ENCODE assay signal across 8 cellular contexts in genomic region chr15:63833246-63833696, GRCh38. TPM values are rescaled to one million over a fixed set of nuclear protein-coding genes. Genes with fewer than 3 reads are reported as not detected.
DNase-seq lines count a peak whose midpoint lies in the region; ATAC-seq and TF ChIP-seq lines count a peak whose summit lies in the region.

No MANE protein-coding gene starts in this region.

- peak; percentile 59 to 64 for ATAC-seq in activated T-cell treated with anti-CD3 and anti-CD28 coated beads, Interleukin-2, amount 50 U/mL, for 4 hours
- ATAC-seq in upper lobe of right lung = peak; percentile 73

- H3K9me3 Mint-ChIP-seq in activated T-cell treated with anti-CD3 and anti-CD28 coated beads, Interleukin-2, amount 50 U/mL, for 4 hours = no peaks in the 10 kb centered on the region
- H3K9me3 Mint-ChIP-seq in neural crest cell = no peaks in the 10 kb centered on the region

- peak overlapping the region; percentile 38 for H3K27ac Mint-ChIP-seq in neural crest cell (ENCODE audit: unreplicated experiment)

- TF ChIP-seq CTCF in fibroblast of lung (conservative IDR thresholded peaks at IDR 0.05 in 1 of 2, IDR thresholded peaks at IDR 0.05 in 1 of 2; ENCODE audit: low read depth in 1 of 2, low read length in 2 of 2) = no peak
- TF ChIP-seq CTCF in neural crest cell (conservative IDR thresholded peaks at IDR 0.05) = no peak
- no peak for TF ChIP-seq CTCF in upper lobe of right lung (IDR thresholded peaks at IDR 0.05)

- peak overlapping the region; percentile 92 for H3K4me3 Mint-ChIP-seq in activated T-cell treated with anti-CD3 and anti-CD28 coated beads, Interleukin-2, amount 50 U/mL, for 4 hours
- peak overlapping the region; percentile 98 for H3K4me3 Mint-ChIP-seq in neural crest cell

- H3K4me1 Mint-ChIP-seq in activated T-cell treated with anti-CD3 and anti-CD28 coated beads, Interleukin-2, amount 50 U/mL, for 4 hours (ENCODE audit: low read depth) = peaks cover 55% of the 10 kb centered on the region
- H3K4me1 Mint-ChIP-seq in neural crest cell = peaks cover 19% of the 10 kb centered on the region

- H4K20me1 ChIP-seq in fibroblast of lung (ENCODE audit: control insufficient read depth, extremely low read depth, insufficient read depth, low read length) = no peaks in the 10 kb centered on the region

- intact Hi-C loops in upper lobe of right lung (cut with DNase I) = no loop called here

- H3K27ac ChIP-seq in fibroblast of lung (ENCODE audit: insufficient read depth, low read length) = peak overlapping the region; percentile 77
- H3K27ac ChIP-seq in upper lobe of right lung = peak overlapping the region; percentile 88

- H2AFZ ChIP-seq in fibroblast of lung (ENCODE audit: low read length) = peak overlapping the region; percentile 56

- H3K9me3 ChIP-seq in fibroblast of lung (ENCODE audit: control insufficient read depth, insufficient read depth, low read depth, low read length) (no peaks in the 10 kb centered on the region), upper lobe of right lung (no peaks in the 10 kb centered on the region)

- H3K4me2 ChIP-seq in fibroblast of lung (ENCODE audit: extremely low read depth, insufficient read depth, low read length) = peak overlapping the region; percentile 93

- H3K9ac ChIP-seq in fibroblast of lung (ENCODE audit: insufficient read depth, low read length) = peak overlapping the region; percentile 88

- no peaks in the 10 kb centered on the region for H3K27me3 Mint-ChIP-seq in activated T-cell treated with anti-CD3 and anti-CD28 coated beads, Interleukin-2, amount 50 U/mL, for 4 hours (ENCODE audit: low read depth)
- peaks cover 12% of the 10 kb centered on the region for H3K27me3 Mint-ChIP-seq in neural crest cell (ENCODE audit: low read depth)

- H3K4me3 ChIP-seq in GM08714 (ENCODE audit: low read length) (peak overlapping the region; percentile 89), fibroblast of lung (replicated peaks in 1 of 4; ENCODE audit: control extremely low read depth in 1 of 4, insufficient read depth in 1 of 4, low read depth in 3 of 4, low read length in 4 of 4) (peak overlapping the region; percentile 82 to 91 (median 84)), upper lobe of right lung (peak overlapping the region; percentile 83)

- H3K79me2 ChIP-seq in fibroblast of lung (ENCODE audit: control insufficient read depth, insufficient read depth, low read length) = peaks cover 35% of the 10 kb centered on the region

- H3K36me3 Mint-ChIP-seq in activated T-cell treated with anti-CD3 and anti-CD28 coated beads, Interleukin-2, amount 50 U/mL, for 4 hours (ENCODE audit: insufficient read depth) = no peaks in the 10 kb centered on the region
- no peaks in the 10 kb centered on the region for H3K36me3 Mint-ChIP-seq in neural crest cell (ENCODE audit: low read depth)

- H3K27me3 ChIP-seq in fibroblast of lung (ENCODE audit: control insufficient read depth, insufficient read depth, low read length) (no peaks in the 10 kb centered on the region), upper lobe of right lung (no peaks in the 10 kb centered on the region)

- H3K36me3 ChIP-seq in fibroblast of lung (ENCODE audit: control insufficient read depth, insufficient read depth, low read length) (no peaks in the 10 kb centered on the region), upper lobe of right lung (no peaks in the 10 kb centered on the region)

- no peaks in the 10 kb centered on the region for H3K4me1 ChIP-seq in fibroblast of lung (ENCODE audit: control insufficient read depth, extremely low read depth, insufficient read depth, low read length)
- peaks cover 34% of the 10 kb centered on the region for H3K4me1 ChIP-seq in upper lobe of right lung

- DNase-seq in HCEC 1CT = peak; percentile 29
- DNase-seq in NAMALWA (ENCODE audit: low spot score) = peak; percentile 51
- DNase-seq in activated T-cell treated with anti-CD3 and anti-CD28 coated beads, Interleukin-2, amount 50 U/mL, for 4 hours = peak; percentile 7
- DNase-seq in fibroblast of lung (ENCODE audit: low read depth in 2 of 2) = peak; percentile 42 to 64
- DNase-seq in neural crest cell (ENCODE audit: low read depth, low spot score) = peak; percentile 28
- peak; percentile 76 for DNase-seq in upper lobe of right lung
- no peak for DNase-seq in DMS153 treated with DMSO at 0.1 percent for 48 hours (lab: John Stamatoyannopoulos, UW; ENCODE audit: unreplicated experiment)

RNA-seq across cellular contexts. Expression of gene HERC1, which starts 0.5 kb away (rescaled TPM):
- total RNA-seq in activated T-cell treated with anti-CD3 and anti-CD28 coated beads, Interleukin-2, amount 50 U/mL, for 4 hours = 10 to 100 TPM; 38.7 to 47.2 (median 42.5) TPM
- total RNA-seq in fibroblast of lung (90.1 and 106 TPM in 2 replicates), neural crest cell (57.4 and 60.9 TPM in 2 replicates), upper lobe of right lung (98.5 TPM)
- 16.5 and 17.4 TPM in 2 replicates for polyA plus RNA-seq in fibroblast of lung
- 20.4 and 21.7 TPM in 2 replicates for polyA plus RNA-seq in fibroblast of lung (2012)
- 48.9 and 104 TPM in 2 replicates for polyA minus RNA-seq in fibroblast of lung (ENCODE audit: low replicate concordance)
